26 cellular contexts compared by ENCODE assay signal in genomic region chr1:162688521-162688920, GRCh38. TPM values are rescaled to one million over a fixed set of nuclear protein-coding genes. Genes with fewer than 3 reads are reported as not detected.
A peak's percentile ranks its signal among the peaks of the same experiment; 100 is the strongest.
DNase-seq lines count a peak whose midpoint lies in the region; ATAC-seq and TF ChIP-seq lines count a peak whose summit lies in the region.
"Had no signal": no experiment of that assay in that cellular context is flagged by ENCODE, and none has a peak within 500 bp of the region (broad histone marks: within the 10 kb centered on the region; RNA-seq: fewer than 3 reads in every experiment).

No MANE protein-coding gene starts in this region.

- H3K27ac ChIP-seq in adrenal gland = peak overlapping the region; percentile 41 to 93 (median 73)
- peak overlapping the region in 10 of 12 donors; percentile 2 to 86 (median 50) for H3K27ac ChIP-seq in heart left ventricle
- H3K27ac ChIP-seq in vagina = peak overlapping the region; percentile 80
- no peak overlapping the region for H3K27ac ChIP-seq in testis
- H3K27ac ChIP-seq: body of pancreas, dorsolateral prefrontal cortex, lower lobe of right lung, pancreas had no signal

- TF ChIP-seq CTCF in adrenal gland (IDR thresholded peaks at IDR 0.05) (no peak), heart left ventricle (IDR thresholded peaks at IDR 0.05) (no peak), omental fat pad (IDR thresholded peaks at IDR 0.05) (no peak), vagina (IDR thresholded peaks at IDR 0.05) (no peak), testis (IDR thresholded peaks at IDR 0.05) (no peak)

- H3K9me3 ChIP-seq in adrenal gland (replicated peaks in 1 of 3) (no peaks in the 10 kb centered on the region), heart left ventricle (peaks cover 0 to 7% (median 0%) of the 10 kb centered on the region in 12 donors), vagina (no peaks in the 10 kb centered on the region), testis (no peaks in the 10 kb centered on the region)
- H3K9me3 ChIP-seq: body of pancreas, lower lobe of right lung, pancreas had no signal

- ATAC-seq in heart left ventricle (peak; percentile 64 to 75 (median 70)), omental fat pad (ENCODE audit: low FRiP score) (peak; percentile 17)
- ATAC-seq: body of pancreas, lower lobe of right lung, sciatic nerve had no signal

- H3K4me1 ChIP-seq in adrenal gland (replicated peaks in 1 of 2) (peaks cover 38 to 49% of the 10 kb centered on the region in 2 donors), heart left ventricle (peaks cover 0 to 46% (median 27%) of the 10 kb centered on the region in 12 donors), vagina (peaks cover 55% of the 10 kb centered on the region), testis (peaks cover 16% of the 10 kb centered on the region)
- H3K4me1 ChIP-seq: pancreas had no signal

- intact Hi-C loops in adrenal gland (cut with DNase I) (no loop called here), heart left ventricle (cut with DNase I) (loop anchor here in 1 of 10 donors (1.0 kb wide), 1 partner anchor 8 kb away; no protein-coding TSS in a partner anchor), vagina (cut with DNase I) (no loop called here), testis (cut with DNase I; ENCODE audit: low total_unique reads) (no loop called here)

- H3K27me3 ChIP-seq in adrenal gland (no peaks in the 10 kb centered on the region), heart left ventricle (no peaks in the 10 kb centered on the region), vagina (no peaks in the 10 kb centered on the region), testis (no peaks in the 10 kb centered on the region)
- H3K27me3 ChIP-seq: body of pancreas, pancreas had no signal

- peak in 5 of 7 donors; percentile 43 to 74 (median 54) for DNase-seq in adrenal gland
- peak in 1 of 5 donors; percentile 63 for DNase-seq in heart left ventricle
- DNase-seq in omental fat pad (ENCODE audit: low spot score) = no peak
- DNase-seq in vagina (ENCODE audit: extremely low spot score in 2 of 2) = no peak
- DNase-seq in HUDEP-2 (lab: John Stamatoyannopoulos, UW; ENCODE audit: unreplicated experiment in 76 of 76) = no peak
- no peak for DNase-seq in testis
- no peak for DNase-seq in NCI-H2029 treated with DMSO at 0.1 percent for 48 hours (lab: John Stamatoyannopoulos, UW)
- DNase-seq: activated CD4-positive, alpha-beta T cell treated with anti-CD3 and anti-CD28 coated beads, Interleukin-2, amount 50 U/mL, for 1 hour; activated T-cell treated with anti-CD3 and anti-CD28 coated beads, Interleukin-2, amount 50 U/mL, for 48 hours; body of pancreas; CD4-positive, alpha-beta memory T cell; cerebellar nuclear complex; DMS153; dorsolateral prefrontal cortex; glutamatergic neuron; GOT3; lower lobe of right lung; NCI-H1048; NCI-H187; NCI-H526; pancreas; SHP77 treated with DMSO at 0.1 percent for 48 hours; stimulated activated CD4-positive, alpha-beta T cell treated with anti-CD3 and anti-CD28 coated beads, Interleukin-15, amount 100 ng/mL, for 24 hours; stimulated activated naive CD4-positive, alpha-beta T cell; T-helper 9 cell had no signal

- H3K4me3 ChIP-seq in adrenal gland (no peak overlapping the region), heart left ventricle (no peak overlapping the region), vagina (no peak overlapping the region), testis (no peak overlapping the region)
- H3K4me3 ChIP-seq: body of pancreas, dorsolateral prefrontal cortex, lower lobe of right lung, pancreas had no signal

- TF ChIP-seq POLR2A in adrenal gland (IDR thresholded peaks at IDR 0.05) = no peak
- TF ChIP-seq POLR2A in heart left ventricle (IDR thresholded peaks at IDR 0.05) = no peak
- no peak for TF ChIP-seq POLR2A in vagina (IDR thresholded peaks at IDR 0.05)
- TF ChIP-seq POLR2A in testis (IDR thresholded peaks at IDR 0.05) = no peak

- WGBS in adrenal gland, 4 donors = 48 to 65% (median 57%) methylated on average over 3 to 4 of the region's 4 CpGs
- WGBS in heart left ventricle, 4 donors = 29 to 43% (median 38%) methylated on average over 3 to 4 of the region's 4 CpGs
- WGBS in testis, 2 donors = 69 to 78% methylated on average over 4 of the region's 4 CpGs

- H3K36me3 ChIP-seq in adrenal gland (replicated peaks in 1 of 2) = no peaks in the 10 kb centered on the region
- no peaks in the 10 kb centered on the region for H3K36me3 ChIP-seq in heart left ventricle
- H3K36me3 ChIP-seq in vagina = no peaks in the 10 kb centered on the region
- no peaks in the 10 kb centered on the region for H3K36me3 ChIP-seq in testis (ENCODE audit: low read depth, missing control alignments)
- H3K36me3 ChIP-seq: lower lobe of right lung, pancreas had no signal

RNA-seq across cellular contexts. Expression of gene DDR2, which starts 56.3 kb away (rescaled TPM):
- total RNA-seq in adrenal gland (100 to 1,000 TPM; 214 to 349 (median 254) TPM), heart left ventricle (10 to 100 TPM; 16.4 to 55.3 (median 25.9) TPM), omental fat pad (100 to 1,000 TPM; 140 to 164 (median 145) TPM), vagina (153 TPM), testis (1 to 10 TPM; 9.0 to 9.2 TPM)
- polyA plus RNA-seq in adrenal gland (100 to 1,000 TPM in 1 of 3 donors, 10 to 100 TPM in 2; 15.1 to 127 (median 34.2) TPM), heart left ventricle (1 to 10 TPM; 5.0 to 7.4 TPM), testis (ENCODE audit: insufficient read depth, low read depth, low replicate concordance) (13.2 TPM)

Comparison
In these comparisons a context has a peak if more than half of its experiments do, and no peak if none do; other contexts are left out.
1. DNase-seq: peak in adrenal gland (5 of 7); none in omental fat pad (single experiment), vagina (0 of 2), HUDEP-2 (0 of 76), testis (single experiment) and NCI-H2029 treated with DMSO at 0.1 percent for 48 hours (single experiment).
2. H3K27ac ChIP-seq: peak in adrenal gland (5 of 5), heart left ventricle (10 of 12) and vagina (single experiment); none in testis (0 of 2).